Comparison of ENCODE assay signal across 12 cellular contexts in the genomic region with DNA sequence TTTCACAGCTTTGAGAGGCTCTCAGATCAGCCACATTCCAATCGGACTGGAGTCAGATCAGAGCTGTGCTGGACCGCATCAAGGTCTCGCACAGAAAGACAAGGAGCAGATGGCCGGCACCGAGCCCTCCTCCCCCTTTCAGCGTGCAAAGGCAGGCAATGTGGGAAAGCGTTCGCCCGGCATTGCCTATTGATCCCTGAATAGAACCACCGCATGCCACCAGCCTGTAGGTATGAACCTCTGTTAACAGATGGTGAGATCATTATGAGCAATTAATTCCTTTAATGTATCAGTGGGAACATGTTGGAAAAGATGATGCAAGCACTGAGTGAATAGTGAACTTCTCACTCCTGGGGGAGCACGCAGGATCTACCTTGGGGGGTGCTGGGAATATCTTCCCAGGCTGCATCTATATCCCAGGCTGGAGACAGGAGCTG.
DNase-seq lines count a peak whose midpoint lies in the region; ATAC-seq and TF ChIP-seq lines count a peak whose summit lies in the region.
"Had no signal": no experiment of that assay in that cellular context is flagged by ENCODE, and none has a peak within 500 bp of the region (broad histone marks: within the 10 kb centered on the region; RNA-seq: fewer than 3 reads in every experiment).

No MANE protein-coding gene starts in this region.

- no TSS peak for BruUV-seq in A673 (replicated peaks; lab: Mats Ljungman, UMichigan)

- TF ChIP-seq EP300 in neural cell (conservative IDR thresholded peaks at IDR 0.05; ENCODE audit: poor library complexity, severe bottlenecking), result no peak

- H3K9me3 ChIP-seq in neural cell (ENCODE audit: low read length), result no peaks in the 10 kb centered on the region
- no peaks in the 10 kb centered on the region for H3K9me3 ChIP-seq in A673 (ENCODE audit: low read depth, low read length, poor library complexity, severe bottlenecking)

- DNase-seq in DMS 273 treated with DMSO at 0.1 percent for 48 hours (lab: John Stamatoyannopoulos, UW), result peak; percentile 94
- peak; percentile 32 for DNase-seq in NCI-H69 (lab: John Stamatoyannopoulos, UW)
- no peak for DNase-seq in NCI-H2107 treated with DMSO at 0.1 percent for 48 hours (lab: John Stamatoyannopoulos, UW; ENCODE audit: unreplicated experiment)
- DNase-seq in A673 (ENCODE audit: low spot score), result no peak
- no peak for DNase-seq in NCI-H510A (lab: John Stamatoyannopoulos, UW)
- DNase-seq: activated CD4-positive, alpha-beta memory T cell treated with anti-CD3 and anti-CD28 coated beads for 36 hours; activated naive CD8-positive, alpha-beta T cell treated with anti-CD3 and anti-CD28 coated beads, Interleukin-2, amount 50 U/mL, for 24 hours; CD4-positive, CD25-positive, alpha-beta regulatory T cell; NCI-H345 had no signal

- POLR2A ChIA-PET in A673 (lab: Charles Lee; ENCODE audit: low non-redundant PET), result no interaction called here

- H4K20me1 ChIP-seq in neural cell (ENCODE audit: insufficient read depth), result no peaks in the 10 kb centered on the region

- H3K4me1 ChIP-seq in A673 (ENCODE audit: insufficient read depth, low read length, poor library complexity, severe bottlenecking), result peaks cover 12% of the 10 kb centered on the region

- H3K36me3 ChIP-seq in neural cell (ENCODE audit: insufficient read depth, low read length) (no peaks in the 10 kb centered on the region), A673 (ENCODE audit: insufficient read depth, low read length, poor library complexity, severe bottlenecking) (no peaks in the 10 kb centered on the region)

- H3K4me3 ChIP-seq in neural cell (ENCODE audit: low read length) (peak overlapping the region; percentile 48), A673 (ENCODE audit: low read depth, low read length, poor library complexity, severe bottlenecking) (no peak overlapping the region)

- peak overlapping the region; percentile 36 for H3K4me2 ChIP-seq in neural cell (ENCODE audit: low read length)

- H3K27me3 ChIP-seq in neural cell (ENCODE audit: insufficient read depth, low read depth, low read length), result no peaks in the 10 kb centered on the region
- H3K27me3 ChIP-seq in A673 (replicated peaks; ENCODE audit: insufficient read depth, low read depth, low read length, poor library complexity), result no peaks in the 10 kb centered on the region

- intact Hi-C loops in A673 (cut with micrococcal nuclease; ENCODE audit: unreplicated experiment), result no loop called here

- H3K9ac ChIP-seq in neural cell (ENCODE audit: low read length), result peak overlapping the region; percentile 34

- peak; percentile 11 for ATAC-seq in esophagus mucosa
- no peak for ATAC-seq in HG02623 (IDR thresholded peaks at IDR 0.05; ENCODE audit: unreplicated experiment)
- ATAC-seq: activated naive CD8-positive, alpha-beta T cell treated with anti-CD3 and anti-CD28 coated beads, Interleukin-2, amount 50 U/mL, for 24 hours had no signal

- no peaks in the 10 kb centered on the region for H3K9me2 ChIP-seq in neural cell (ENCODE audit: insufficient read depth, low read length)

- no peak for TF ChIP-seq CTCF in neural cell (IDR thresholded peaks at IDR 0.05; ENCODE audit: poor library complexity, severe bottlenecking)
- TF ChIP-seq CTCF in A673 (conservative IDR thresholded peaks at IDR 0.05; ENCODE audit: low read depth, low read length), result no peak

- no peak for TF ChIP-seq RAD21 in neural cell (conservative IDR thresholded peaks at IDR 0.05)

- H2AFZ ChIP-seq in neural cell (ENCODE audit: low read depth, low read length), result peak overlapping the region; percentile 24

- H3K79me2 ChIP-seq in neural cell (replicated peaks; ENCODE audit: insufficient read depth, low read length), result peaks cover 6% of the 10 kb centered on the region

- H3K27ac ChIP-seq in neural cell (ENCODE audit: low read length) (no peak overlapping the region), A673 (ENCODE audit: low read depth, low read length, poor library complexity, severe bottlenecking) (no peak overlapping the region)

- CTCF ChIA-PET in A673 (lab: Charles Lee), result no interaction called here

- H3F3A ChIP-seq in neural cell (ENCODE audit: insufficient read depth, low read length, poor library complexity, severe bottlenecking), result peaks cover 8% of the 10 kb centered on the region

TF ChIP-seq in neural cell, 6 proteins besides CTCF, POLR2A, EP300 and RAD21:
- TF ChIP-seq, protein P1, sequence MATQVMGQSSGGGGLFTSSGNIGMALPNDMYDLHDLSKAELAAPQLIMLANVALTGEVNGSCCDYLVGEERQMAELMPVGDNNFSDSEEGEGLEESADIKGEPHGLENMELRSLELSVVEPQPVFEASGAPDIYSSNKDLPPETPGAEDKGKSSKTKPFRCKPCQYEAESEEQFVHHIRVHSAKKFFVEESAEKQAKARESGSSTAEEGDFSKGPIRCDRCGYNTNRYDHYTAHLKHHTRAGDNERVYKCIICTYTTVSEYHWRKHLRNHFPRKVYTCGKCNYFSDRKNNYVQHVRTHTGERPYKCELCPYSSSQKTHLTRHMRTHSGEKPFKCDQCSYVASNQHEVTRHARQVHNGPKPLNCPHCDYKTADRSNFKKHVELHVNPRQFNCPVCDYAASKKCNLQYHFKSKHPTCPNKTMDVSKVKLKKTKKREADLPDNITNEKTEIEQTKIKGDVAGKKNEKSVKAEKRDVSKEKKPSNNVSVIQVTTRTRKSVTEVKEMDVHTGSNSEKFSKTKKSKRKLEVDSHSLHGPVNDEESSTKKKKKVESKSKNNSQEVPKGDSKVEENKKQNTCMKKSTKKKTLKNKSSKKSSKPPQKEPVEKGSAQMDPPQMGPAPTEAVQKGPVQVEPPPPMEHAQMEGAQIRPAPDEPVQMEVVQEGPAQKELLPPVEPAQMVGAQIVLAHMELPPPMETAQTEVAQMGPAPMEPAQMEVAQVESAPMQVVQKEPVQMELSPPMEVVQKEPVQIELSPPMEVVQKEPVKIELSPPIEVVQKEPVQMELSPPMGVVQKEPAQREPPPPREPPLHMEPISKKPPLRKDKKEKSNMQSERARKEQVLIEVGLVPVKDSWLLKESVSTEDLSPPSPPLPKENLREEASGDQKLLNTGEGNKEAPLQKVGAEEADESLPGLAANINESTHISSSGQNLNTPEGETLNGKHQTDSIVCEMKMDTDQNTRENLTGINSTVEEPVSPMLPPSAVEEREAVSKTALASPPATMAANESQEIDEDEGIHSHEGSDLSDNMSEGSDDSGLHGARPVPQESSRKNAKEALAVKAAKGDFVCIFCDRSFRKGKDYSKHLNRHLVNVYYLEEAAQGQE (IDR thresholded peaks at IDR 0.05; ENCODE audit: borderline replicate concordance), result no peak
- TF ChIP-seq EZH2 (IDR thresholded peaks at IDR 0.05; ENCODE audit: borderline replicate concordance, insufficient read depth, low read length, poor library complexity, severe bottlenecking) (no peak), SMC3 (conservative IDR thresholded peaks at IDR 0.05; ENCODE audit: poor library complexity) (no peak), POLR2AphosphoS5 (IDR thresholded peaks at IDR 0.05) (no peak), TAF1 (IDR thresholded peaks at IDR 0.05; ENCODE audit: low read depth) (no peak), MXI1 (conservative IDR thresholded peaks at IDR 0.05; ENCODE audit: poor library complexity, severe bottlenecking) (no peak)

Comparison
In these comparisons a context has a peak if more than half of its experiments do, and no peak if none do; other contexts are left out.
1. DNase-seq: peak in DMS 273 treated with DMSO at 0.1 percent for 48 hours (single experiment) and NCI-H69 (single experiment); none in NCI-H2107 treated with DMSO at 0.1 percent for 48 hours (single experiment), A673 (single experiment) and NCI-H510A (single experiment).